Comparison of ENCODE assay signal across 9 cellular contexts in the genomic region with DNA sequence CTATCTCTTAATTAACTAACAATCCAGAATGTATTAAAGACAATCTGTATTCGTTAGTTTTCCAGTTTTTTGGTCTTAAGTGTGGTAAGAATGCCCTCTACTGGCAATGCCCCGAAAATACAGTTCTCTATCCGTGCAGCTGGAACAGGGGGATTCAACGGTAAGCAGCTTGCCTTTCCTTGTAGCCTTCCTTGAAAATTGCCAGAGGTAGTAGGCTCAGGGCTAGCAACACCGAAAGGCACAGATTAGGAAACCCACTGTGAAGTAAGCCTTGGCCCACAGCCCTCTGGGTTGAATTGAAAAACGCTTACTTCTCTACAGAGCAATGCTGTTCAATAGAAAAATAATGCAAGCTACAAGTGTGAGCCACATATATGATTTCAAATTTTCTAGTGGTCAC. TPM values are rescaled to one million over a fixed set of nuclear protein-coding genes. Genes with fewer than 3 reads are reported as not detected.
DNase-seq lines count a peak whose midpoint lies in the region; ATAC-seq and TF ChIP-seq lines count a peak whose summit lies in the region.
"Had no signal": no experiment of that assay in that cellular context is flagged by ENCODE, and none has a peak within 500 bp of the region (broad histone marks: within the 10 kb centered on the region; RNA-seq: fewer than 3 reads in every experiment).

No MANE protein-coding gene starts in this region.

- no peak overlapping the region for H3K4me3 Mint-ChIP-seq in natural killer cell
- no peak overlapping the region for H3K4me3 Mint-ChIP-seq in natural killer cell treated with Interleukin-12 subunit alpha and Interleukin-12 subunit beta and Interleukin-15 and Interleukin-18, amount 100 ng/mL, for 72 hours
- H3K4me3 Mint-ChIP-seq in activated T-helper 1 cell treated with anti-CD3 and anti-CD28 coated beads, Interleukin-12 subunit alpha, Interleukin-12 subunit beta, Interleukin-2, Interleukin-4 antibody, amounts not matched to agents 30 ng/mL and 10 ng/mL and 1 ng/mL, durations not matched to agents 14 hours and 24 hours and 36 hours: no peak overlapping the region

- no CpG with 5 or more reads among the region's 6 CpGs for WGBS in neuronal stem cell (ENCODE audit: extremely low coverage in 2 of 2, insufficient read length in 2 of 2, insufficient replicate concordance in 1 of 2), 2 donors

- peak overlapping the region; percentile 57 for H3K4me2 ChIP-seq in OCI-LY3 (ENCODE audit: low read length)
- no peak overlapping the region for H3K4me2 ChIP-seq in neuronal stem cell (ENCODE audit: insufficient read depth, low read length, poor library complexity, severe bottlenecking)

- H3K79me2 ChIP-seq in OCI-LY3 (ENCODE audit: low read length): no peaks in the 10 kb centered on the region

- H3K4me3 ChIP-seq in OCI-LY3 (ENCODE audit: low read length) (no peak overlapping the region), fibroblast of the aortic adventitia (ENCODE audit: low read depth, low read length) (no peak overlapping the region), neuronal stem cell (ENCODE audit: low read length in 2 of 2) (no peak overlapping the region)

- no peak overlapping the region for H2BK15ac ChIP-seq in neuronal stem cell (ENCODE audit: low read length)

- no peaks in the 10 kb centered on the region for H3K36me3 ChIP-seq in OCI-LY3 (replicated peaks; ENCODE audit: low read depth, low read length)
- no peaks in the 10 kb centered on the region for H3K36me3 ChIP-seq in neuronal stem cell (replicated peaks in 1 of 2; ENCODE audit: control insufficient read depth in 2 of 2, insufficient read depth in 2 of 2, low read length in 2 of 2)

- H3K27me3 Mint-ChIP-seq in natural killer cell (ENCODE audit: low read depth in 2 of 2): peaks cover 12 to 13% of the 10 kb centered on the region in 2 donors
- peaks cover 6 to 7% of the 10 kb centered on the region in 2 donors for H3K27me3 Mint-ChIP-seq in natural killer cell treated with Interleukin-12 subunit alpha and Interleukin-12 subunit beta and Interleukin-15 and Interleukin-18, amount 100 ng/mL, for 72 hours
- H3K27me3 Mint-ChIP-seq in activated T-helper 1 cell treated with anti-CD3 and anti-CD28 coated beads, Interleukin-12 subunit alpha, Interleukin-12 subunit beta, Interleukin-2, Interleukin-4 antibody, amounts not matched to agents 30 ng/mL and 10 ng/mL and 1 ng/mL, durations not matched to agents 14 hours and 24 hours and 36 hours (ENCODE audit: insufficient read depth): peaks cover 23% of the 10 kb centered on the region

- H3K36me3 Mint-ChIP-seq in natural killer cell: no peaks in the 10 kb centered on the region
- no peaks in the 10 kb centered on the region for H3K36me3 Mint-ChIP-seq in natural killer cell treated with Interleukin-12 subunit alpha and Interleukin-12 subunit beta and Interleukin-15 and Interleukin-18, amount 100 ng/mL, for 72 hours
- no peaks in the 10 kb centered on the region for H3K36me3 Mint-ChIP-seq in activated T-helper 1 cell treated with anti-CD3 and anti-CD28 coated beads, Interleukin-12 subunit alpha, Interleukin-12 subunit beta, Interleukin-2, Interleukin-4 antibody, amounts not matched to agents 30 ng/mL and 10 ng/mL and 1 ng/mL, durations not matched to agents 14 hours and 24 hours and 36 hours (ENCODE audit: low read depth)

- peak overlapping the region; percentile 31; the same call in 1 of the 2 replicates for H2AFZ ChIP-seq in OCI-LY3 (ENCODE audit: low read depth, low read length)
- H2AFZ ChIP-seq in neuronal stem cell (ENCODE audit: low read length): peak overlapping the region; percentile 54

- no peaks in the 10 kb centered on the region for H3K79me1 ChIP-seq in neuronal stem cell (ENCODE audit: low read depth, low read length)

- H2AK5ac ChIP-seq in neuronal stem cell (ENCODE audit: low read depth, low read length): no peak overlapping the region

- peak; percentile 95 for TF ChIP-seq CTCF in natural killer cell (IDR thresholded peaks at IDR 0.05)
- TF ChIP-seq CTCF in OCI-LY3 (IDR thresholded peaks at IDR 0.05; ENCODE audit: low read depth, low read length): peak; percentile 99
- TF ChIP-seq CTCF in fibroblast of the aortic adventitia (IDR thresholded peaks at IDR 0.05; ENCODE audit: insufficient read depth, low read length): peak; percentile 85

- no peak overlapping the region for H2BK5ac ChIP-seq in neuronal stem cell (ENCODE audit: low read length)

- no peak overlapping the region for H3K14ac ChIP-seq in neuronal stem cell (ENCODE audit: low read length)

- H3K18ac ChIP-seq in neuronal stem cell (ENCODE audit: low read length): no peak overlapping the region

- peak; percentile 69 to 82 (median 78) for ATAC-seq in natural killer cell
- ATAC-seq in natural killer cell treated with Interleukin-12 subunit alpha and Interleukin-12 subunit beta and Interleukin-15 and Interleukin-18, amount 100 ng/mL, for 72 hours: no peak
- no peak for ATAC-seq in GM18870 (IDR thresholded peaks at IDR 0.05; ENCODE audit: unreplicated experiment)

- no peaks in the 10 kb centered on the region for H3K4me1 Mint-ChIP-seq in natural killer cell
- peaks cover 0 to 4% of the 10 kb centered on the region in 2 donors for H3K4me1 Mint-ChIP-seq in natural killer cell treated with Interleukin-12 subunit alpha and Interleukin-12 subunit beta and Interleukin-15 and Interleukin-18, amount 100 ng/mL, for 72 hours (ENCODE audit: low read depth in 2 of 2)
- peaks cover 6% of the 10 kb centered on the region for H3K4me1 Mint-ChIP-seq in activated T-helper 1 cell treated with anti-CD3 and anti-CD28 coated beads, Interleukin-12 subunit alpha, Interleukin-12 subunit beta, Interleukin-2, Interleukin-4 antibody, amounts not matched to agents 30 ng/mL and 10 ng/mL and 1 ng/mL, durations not matched to agents 14 hours and 24 hours and 36 hours (ENCODE audit: low read depth)

- no peaks in the 10 kb centered on the region for H4K20me1 ChIP-seq in OCI-LY3 (ENCODE audit: insufficient read depth, low read length)

- H3K9ac ChIP-seq in OCI-LY3 (ENCODE audit: low read length): no peak overlapping the region
- no peak overlapping the region for H3K9ac ChIP-seq in neuronal stem cell (ENCODE audit: low read depth, low read length, poor library complexity)

- DNase-seq in natural killer cell (no peak), HuH-7 (ENCODE audit: low spot score) (peak; percentile 48), fibroblast of the aortic adventitia (ENCODE audit: low read depth) (peak; percentile 81), neuronal stem cell (ENCODE audit: low spot score) (peak; percentile 63)
- DNase-seq in natural killer cell treated with Interleukin-12 subunit alpha and Interleukin-12 subunit beta and Interleukin-15 and Interleukin-18, amount 100 ng/mL, for 72 hours (ENCODE audit: low spot score): no peak
- peak; percentile 19 for DNase-seq in activated T-helper 1 cell treated with anti-CD3 and anti-CD28 coated beads, Interleukin-12 subunit alpha, Interleukin-12 subunit beta, Interleukin-2, Interleukin-4 antibody, amounts not matched to agents 30 ng/mL and 10 ng/mL and 1 ng/mL, durations not matched to agents 14 hours and 24 hours and 36 hours (ENCODE audit: low spot score)

- H3K4me1 ChIP-seq in OCI-LY3 (ENCODE audit: low read length) (peaks cover 33% of the 10 kb centered on the region), neuronal stem cell (ENCODE audit: control insufficient read depth in 2 of 2, insufficient read depth in 1 of 2, low read depth in 1 of 2, low read length in 2 of 2) (no peaks in the 10 kb centered on the region)

- no peaks in the 10 kb centered on the region for H3K9me3 Mint-ChIP-seq in natural killer cell
- H3K9me3 Mint-ChIP-seq in natural killer cell treated with Interleukin-12 subunit alpha and Interleukin-12 subunit beta and Interleukin-15 and Interleukin-18, amount 100 ng/mL, for 72 hours: no peaks in the 10 kb centered on the region
- H3K9me3 Mint-ChIP-seq in activated T-helper 1 cell treated with anti-CD3 and anti-CD28 coated beads, Interleukin-12 subunit alpha, Interleukin-12 subunit beta, Interleukin-2, Interleukin-4 antibody, amounts not matched to agents 30 ng/mL and 10 ng/mL and 1 ng/mL, durations not matched to agents 14 hours and 24 hours and 36 hours: no peaks in the 10 kb centered on the region

- H3K27ac ChIP-seq in OCI-LY3 (ENCODE audit: low read length) (no peak overlapping the region), neuronal stem cell (replicated peaks; ENCODE audit: low read length) (no peak overlapping the region)

- intact Hi-C loops in natural killer cell (cut with micrococcal nuclease): loop anchor here (1.0 kb wide), 4 partner anchors 97 to 423 kb away; no protein-coding TSS in a partner anchor
- intact Hi-C loops in activated T-helper 1 cell treated with anti-CD3 and anti-CD28 coated beads, Interleukin-12 subunit alpha, Interleukin-12 subunit beta, Interleukin-2, Interleukin-4 antibody, amounts not matched to agents 30 ng/mL and 10 ng/mL and 1 ng/mL, durations not matched to agents 14 hours and 24 hours and 36 hours (cut with micrococcal nuclease): loop anchor here (1.0 kb wide), 8 partner anchors 17 to 853 kb away; partner anchors contain the start of genes KDSR and VPS4B

- peaks cover 23% of the 10 kb centered on the region for H3K27me3 ChIP-seq in OCI-LY3 (ENCODE audit: low read depth, low read length)
- peaks cover 0 to 31% (median 0%) of the 10 kb centered on the region in 3 experiments for H3K27me3 ChIP-seq in neuronal stem cell (ENCODE audit: control insufficient read depth in 3 of 3, insufficient read depth in 3 of 3, low read depth in 1 of 3, low read length in 3 of 3)

- H3K23ac ChIP-seq in neuronal stem cell (ENCODE audit: low read depth, low read length, poor library complexity): no peak overlapping the region

- H3K27ac Mint-ChIP-seq in natural killer cell: no peak overlapping the region
- H3K27ac Mint-ChIP-seq in natural killer cell treated with Interleukin-12 subunit alpha and Interleukin-12 subunit beta and Interleukin-15 and Interleukin-18, amount 100 ng/mL, for 72 hours: no peak overlapping the region
- H3K27ac Mint-ChIP-seq in activated T-helper 1 cell treated with anti-CD3 and anti-CD28 coated beads, Interleukin-12 subunit alpha, Interleukin-12 subunit beta, Interleukin-2, Interleukin-4 antibody, amounts not matched to agents 30 ng/mL and 10 ng/mL and 1 ng/mL, durations not matched to agents 14 hours and 24 hours and 36 hours: no peak overlapping the region

- no peak overlapping the region for H2BK12ac ChIP-seq in neuronal stem cell (ENCODE audit: low read length)

- H2BK120ac ChIP-seq in neuronal stem cell (ENCODE audit: low read depth, low read length): no peak overlapping the region

- no peak overlapping the region for H3K4ac ChIP-seq in neuronal stem cell (ENCODE audit: low read length)

- H4K91ac ChIP-seq in neuronal stem cell (ENCODE audit: low read depth, low read length, poor library complexity): no peak overlapping the region

- no peaks in the 10 kb centered on the region for H3K9me3 ChIP-seq in OCI-LY3 (ENCODE audit: insufficient read depth, low read length)
- H3K9me3 ChIP-seq in neuronal stem cell (replicated peaks in 1 of 2; ENCODE audit: control insufficient read depth in 2 of 2, insufficient read depth in 1 of 2, low read depth in 1 of 2, low read length in 2 of 2): no peaks in the 10 kb centered on the region

- H4K8ac ChIP-seq in neuronal stem cell (ENCODE audit: low read depth, low read length): no peak overlapping the region

RNA-seq across cellular contexts. Expression of gene VPS4B, which starts 17.1 kb away (rescaled TPM):
- 100 to 1,000 TPM; 101 to 128 (median 107) TPM for total RNA-seq in natural killer cell
- 10 to 100 TPM; 66.7 to 86.5 TPM for total RNA-seq in natural killer cell treated with Interleukin-12 subunit alpha and Interleukin-12 subunit beta and Interleukin-15 and Interleukin-18, amount 100 ng/mL, for 72 hours
- 58.6 and 60.7 TPM in 2 replicates for total RNA-seq in activated T-helper 1 cell treated with anti-CD3 and anti-CD28 coated beads, Interleukin-12 subunit alpha, Interleukin-12 subunit beta, Interleukin-2, Interleukin-4 antibody, amounts not matched to agents 30 ng/mL and 10 ng/mL and 1 ng/mL, durations not matched to agents 14 hours and 24 hours and 36 hours
- 38.1 and 77.9 TPM in 2 replicates for total RNA-seq in fibroblast of the aortic adventitia (ENCODE audit: low replicate concordance)
- 32.7 TPM for polyA plus RNA-seq in neuronal stem cell (2013, experiment 1 of 2)
- 33.3 TPM for polyA plus RNA-seq in neuronal stem cell (2013, experiment 2 of 2)

RNA-seq across cellular contexts. Expression of gene SERPINB5, which starts 37.4 kb away (rescaled TPM):
- total RNA-seq in natural killer cell (not detected), fibroblast of the aortic adventitia (ENCODE audit: low replicate concordance) (not detected in 2 replicates)
- not detected for total RNA-seq in natural killer cell treated with Interleukin-12 subunit alpha and Interleukin-12 subunit beta and Interleukin-15 and Interleukin-18, amount 100 ng/mL, for 72 hours
- not detected in 2 replicates for total RNA-seq in activated T-helper 1 cell treated with anti-CD3 and anti-CD28 coated beads, Interleukin-12 subunit alpha, Interleukin-12 subunit beta, Interleukin-2, Interleukin-4 antibody, amounts not matched to agents 30 ng/mL and 10 ng/mL and 1 ng/mL, durations not matched to agents 14 hours and 24 hours and 36 hours
- polyA plus RNA-seq in neuronal stem cell (2013, experiment 1 of 2): not detected
- not detected for polyA plus RNA-seq in neuronal stem cell (2013, experiment 2 of 2)
- total RNA-seq: mononuclear cell had no signal

Comparison
In these comparisons a context has a peak if more than half of its experiments do, and no peak if none do; other contexts are left out.
1. ATAC-seq: peak in natural killer cell (3 of 3); none in natural killer cell treated with Interleukin-12 subunit alpha and Interleukin-12 subunit beta and Interleukin-15 and Interleukin-18, amount 100 ng/mL, for 72 hours (0 of 2) and GM18870 (single experiment).
2. DNase-seq: peak in HuH-7 (single experiment), activated T-helper 1 cell treated with anti-CD3 and anti-CD28 coated beads, Interleukin-12 subunit alpha, Interleukin-12 subunit beta, Interleukin-2, Interleukin-4 antibody, amounts not matched to agents 30 ng/mL and 10 ng/mL and 1 ng/mL, durations not matched to agents 14 hours and 24 hours and 36 hours (single experiment), fibroblast of the aortic adventitia (single experiment) and neuronal stem cell (single experiment); none in natural killer cell (single experiment) and natural killer cell treated with Interleukin-12 subunit alpha and Interleukin-12 subunit beta and Interleukin-15 and Interleukin-18, amount 100 ng/mL, for 72 hours (single experiment).
3. Peak in every context shown above with its lines, with median percentiles within 50 percentile points of each other: CTCF ChIP-seq.